7 cellular contexts compared by ENCODE assay signal in the genomic region with DNA sequence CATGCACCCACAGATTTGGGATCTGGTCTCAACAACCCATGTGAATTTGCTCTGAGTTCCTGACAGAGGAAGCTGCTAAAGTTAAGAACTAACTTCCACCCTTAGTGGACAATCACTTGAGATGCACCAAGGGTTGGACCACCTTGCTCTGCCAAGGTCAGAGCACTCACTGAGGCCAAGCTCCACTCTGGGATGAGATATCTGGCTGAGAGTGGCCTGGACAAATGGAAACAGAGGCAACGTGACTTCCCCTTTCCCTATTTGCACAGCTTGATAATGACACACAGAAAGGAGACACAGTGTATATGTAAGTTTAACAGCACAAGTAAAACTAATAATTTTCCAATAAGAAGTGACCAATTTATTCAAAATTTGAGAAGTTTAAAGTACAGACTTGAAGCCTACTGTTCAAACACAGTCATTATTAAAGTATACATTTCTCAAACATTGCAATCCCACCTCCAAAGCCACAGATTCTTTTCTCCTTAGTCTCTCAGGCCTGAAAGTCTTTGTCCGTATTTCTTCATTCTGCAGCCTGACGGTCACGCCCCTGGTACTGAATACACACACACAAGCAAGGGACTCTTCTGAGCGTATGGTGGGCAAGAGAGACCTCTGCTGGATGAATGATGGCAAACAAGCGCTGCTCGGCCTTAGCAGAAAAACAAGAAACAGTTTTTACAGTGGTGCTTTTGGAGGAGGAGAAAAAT. TPM values are rescaled to one million over a fixed set of nuclear protein-coding genes. Genes with fewer than 3 reads are reported as not detected.
DNase-seq lines count a peak whose midpoint lies in the region; ATAC-seq, FAIRE-seq and TF ChIP-seq lines count a peak whose summit lies in the region.

No MANE protein-coding gene starts in this region.

- intact Hi-C loops in heart right ventricle (cut with DNase I), result loop anchor here in 9 of 10 donors (1.0 to 10.0 kb wide), 11 partner anchors 225 to 905 kb away; a partner anchor contains a TSS

- TF ChIP-seq CTCF in heart right ventricle (IDR thresholded peaks at IDR 0.05) (peak; percentile 50 to 90 (median 84)), retinal pigment epithelial cell (conservative IDR thresholded peaks at IDR 0.05; ENCODE audit: low read depth, low read length) (peak; percentile 94)

- no peak for TF ChIP-seq POLR2A in GM12892 (IDR thresholded peaks at IDR 0.05; ENCODE audit: low read depth, low read length)

- H3K27ac ChIP-seq in heart right ventricle, result no peak overlapping the region

- WGBS in heart right ventricle, 2 donors, result 12 to 16% methylated on average over 7 of the region's 7 CpGs

- peak overlapping the region; percentile 71 for H3K9ac ChIP-seq in adipocyte (ENCODE audit: low read length)

- ATAC-seq in HG02840 (IDR thresholded peaks at IDR 0.05; ENCODE audit: low FRiP score, unreplicated experiment) (peak; percentile 56), heart right ventricle (peak in 7 of 8 donors; percentile 86 to 96 (median 95))

- H3K27me3 ChIP-seq in adipocyte (replicated peaks; ENCODE audit: control insufficient read depth, insufficient read depth, low read length), result no peaks in the 10 kb centered on the region
- no peaks in the 10 kb centered on the region for H3K27me3 ChIP-seq in heart right ventricle

- no peaks in the 10 kb centered on the region for H3K9me3 ChIP-seq in adipocyte (ENCODE audit: control insufficient read depth, low read length)
- no peaks in the 10 kb centered on the region for H3K9me3 ChIP-seq in heart right ventricle

- H3K4me1 ChIP-seq in adipocyte (ENCODE audit: control insufficient read depth, insufficient read depth, low read length), result peaks cover 6% of the 10 kb centered on the region
- peaks cover 0 to 10% (median 3%) of the 10 kb centered on the region in 9 donors for H3K4me1 ChIP-seq in heart right ventricle

- H3K36me3 ChIP-seq in adipocyte (ENCODE audit: control insufficient read depth, insufficient read depth, low read length, severe bottlenecking) (no peaks in the 10 kb centered on the region), heart right ventricle (no peaks in the 10 kb centered on the region)

- FAIRE-seq in GM12892 (lab: Jason Lieb, UNC), result peak; percentile 86

- H3K4me3 ChIP-seq in adipocyte (ENCODE audit: low read length) (peak overlapping the region; percentile 22), heart right ventricle (no peak overlapping the region), retinal pigment epithelial cell (ENCODE audit: low read length) (no peak overlapping the region)

- DNase-seq in GM12892 (ENCODE audit: insufficient read length) (peak; percentile 19), NCI-H146 (lab: John Stamatoyannopoulos, UW) (peak; percentile 76), SW 1271 (lab: John Stamatoyannopoulos, UW) (peak; percentile 47 to 81), adipocyte (ENCODE audit: low read depth) (peak; percentile 98), heart right ventricle (peak; percentile 18 to 73), retinal pigment epithelial cell (ENCODE audit: low read depth) (peak; percentile 74)

RNA-seq across cellular contexts. Expression of a gene that starts 28.6 kb away (rescaled TPM):
- not detected for polyA plus RNA-seq in GM12892 (2012; ENCODE audit: missing spikeins)
- 1 to 10 TPM in 3 of 10 donors, under 1 TPM in 7; 0.32 to 1.9 (median 0.71) TPM for total RNA-seq in heart right ventricle
- under 1 TPM; 0.15 to 0.35 TPM for polyA plus RNA-seq in heart right ventricle

Comparison
In these comparisons a context has a peak if more than half of its experiments do, and no peak if none do; other contexts are left out.
1. DNase-seq: peak in every context shown above with its lines; median percentile 98 in adipocyte; 76 in NCI-H146; 74 in retinal pigment epithelial cell; 64 in SW 1271; 46 in heart right ventricle; 19 in GM12892.